1 cellular context compared by ENCODE assay signal in genomic region chr1:11788549-11789053, GRCh38.
TF ChIP-seq lines count a peak whose summit lies in the region.

No MANE protein-coding gene starts in this region.

TF ChIP-seq in K562, 482 proteins besides CTCF, POLR2A, EP300 and RAD21:
- TF ChIP-seq E2F5 (CRISPR knock-in tag; IDR thresholded peaks at IDR 0.05) (peak; percentile 53; the same call in 1 of the 2 replicates), NEUROD1 (IDR thresholded peaks at IDR 0.05; ENCODE audit: borderline replicate concordance, low read depth, low read length, partially characterized antibody) (no peak), SUPT5H (IDR thresholded peaks at IDR 0.05) (0 out of 2 replicates have a peak, but pooled peaks have one; percentile 5), POLR2AphosphoS2 (IDR thresholded peaks at IDR 0.05; ENCODE audit: low read length) (peak; percentile 20; the same call in 1 of the 2 replicates), ZSCAN32 (CRISPR knock-in tag; IDR thresholded peaks at IDR 0.05) (no peak), RBFOX2 (IDR thresholded peaks at IDR 0.05; ENCODE audit: low read depth, low read length) (peak; percentile 56; the same call in 1 of the 2 replicates), FOXJ3 (CRISPR knock-in tag; IDR thresholded peaks at IDR 0.05) (no peak), YBX1 (IDR thresholded peaks at IDR 0.05) (no peak), ZNF76 (CRISPR knock-in tag; IDR thresholded peaks at IDR 0.05; ENCODE audit: borderline replicate concordance) (no peak), CEBPG (CRISPR knock-in tag; IDR thresholded peaks at IDR 0.05) (no peak), CEBPG (tag; conservative IDR thresholded peaks at IDR 0.05 in 1 of 2, IDR thresholded peaks at IDR 0.05 in 1 of 2) (no peak), PRDM10 (IDR thresholded peaks at IDR 0.05; ENCODE audit: partially characterized antibody) (no peak), E2F8 (IDR thresholded peaks at IDR 0.05; ENCODE audit: low read depth, partially characterized antibody) (peak; percentile 28), ZBTB7A (IDR thresholded peaks at IDR 0.05; ENCODE audit: borderline replicate concordance, control insufficient read depth, low read depth, low read length) (peak; percentile 16; the same call in 1 of the 2 replicates), POLR2B (IDR thresholded peaks at IDR 0.05; ENCODE audit: low read depth, partially characterized antibody) (peak; percentile 28), RBM14 (IDR thresholded peaks at IDR 0.05; ENCODE audit: borderline replicate concordance, insufficient read depth, low read depth, low read length) (no peak), ZNF134 (CRISPR knock-in tag; conservative IDR thresholded peaks at IDR 0.05) (peak; percentile 71; the same call in 1 of the 2 replicates), RBM22 (IDR thresholded peaks at IDR 0.05; ENCODE audit: low read depth, low read length, poor library complexity, severe bottlenecking) (peak; percentile 79), POLR2G (IDR thresholded peaks at IDR 0.05; ENCODE audit: low read depth, low read length) (peak; percentile 58), CBX5 (IDR thresholded peaks at IDR 0.05; ENCODE audit: borderline replicate concordance, low read depth) (no peak), SP1 (CRISPR knock-in tag; IDR thresholded peaks at IDR 0.05) (peak; percentile 43; the same call in 1 of the 2 replicates), ETV1 (tag; conservative IDR thresholded peaks at IDR 0.05; ENCODE audit: low read depth) (0 out of 2 replicates have a peak, but pooled peaks have one; percentile 26)
